In the genomic region with DNA sequence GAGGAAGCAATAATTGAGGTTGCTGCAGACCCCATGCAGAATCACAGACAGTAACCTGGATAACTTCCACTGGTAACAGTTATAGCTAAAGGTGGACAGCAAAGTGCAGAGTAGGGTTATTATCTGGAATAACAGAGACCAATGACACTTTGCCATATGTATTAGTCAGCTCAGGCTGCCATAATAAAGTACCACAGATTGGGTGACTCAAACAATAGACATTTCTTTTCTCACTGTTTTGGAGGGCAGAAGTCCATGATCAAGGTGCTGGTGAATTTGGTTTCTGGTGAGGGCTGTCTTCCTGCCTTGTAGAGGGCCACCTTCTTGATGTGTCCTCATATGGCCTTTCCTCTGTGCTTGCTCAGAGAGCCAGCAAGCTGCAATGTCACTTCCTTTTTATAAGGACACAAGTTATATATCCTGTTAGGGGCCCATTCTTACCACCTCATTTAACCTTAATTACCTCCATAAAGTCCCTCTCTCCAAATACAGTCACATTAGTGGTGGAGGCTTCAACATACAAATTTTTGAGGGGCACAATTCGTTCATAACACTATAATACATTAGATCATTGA, we compare ENCODE assay signal across 22 cellular contexts.
"Had no signal": no experiment of that assay in that cellular context is flagged by ENCODE, and none has a peak within 500 bp of the region (broad histone marks: within the 10 kb centered on the region; RNA-seq: fewer than 3 reads in every experiment).

No MANE protein-coding gene starts in this region.

- H3K27ac Mint-ChIP-seq: activated naive CD8-positive, alpha-beta T cell treated with anti-CD3 and anti-CD28 coated beads, Interleukin-2, amount 10 ng/mL, durations not matched to agents 7 days and 5 days; natural killer cell treated with Interleukin-12 subunit alpha and Interleukin-12 subunit beta and Interleukin-15 and Interleukin-18, amount 100 ng/mL, for 72 hours had no signal

- DNase-seq: activated CD4-positive, alpha-beta T cell treated with anti-CD3 and anti-CD28 coated beads for 1 hour; activated CD4-positive, alpha-beta T cell treated with anti-CD3 and anti-CD28 coated beads, Interleukin-2, amount 50 U/mL, for 4 hours; activated naive CD4-positive, alpha-beta T cell; activated naive CD8-positive, alpha-beta T cell treated with anti-CD3 and anti-CD28 coated beads, Interleukin-2, amount 10 ng/mL, durations not matched to agents 7 days and 5 days; activated T-cell treated with anti-CD3 and anti-CD28 coated beads for 4 hours; anterior cingulate cortex; dorsolateral prefrontal cortex; kidney glomerular epithelial cell; nucleus accumbens; right cardiac atrium; stimulated activated CD4-positive, alpha-beta T cell treated with anti-CD3 and anti-CD28 coated beads, Interleukin-15, amount 100 ng/mL, for 24 hours; stimulated activated CD4-positive, alpha-beta T cell treated with anti-CD3 and anti-CD28 coated beads, Interleukin-4, amount 100 ng/mL, for 24 hours; stimulated activated naive CD4-positive, alpha-beta T cell treated with Interleukin-2 at 50 U/mL for 16 hours; substantia nigra; T-helper 9 cell; uterus had no signal

- ATAC-seq: esophagus mucosa; natural killer cell treated with Interleukin-12 subunit alpha and Interleukin-12 subunit beta and Interleukin-15 and Interleukin-18, amount 100 ng/mL, for 72 hours; right cardiac atrium had no signal

- H3K27me3 ChIP-seq: cardiac muscle cell, dorsolateral prefrontal cortex, tibial nerve, uterus had no signal

- H3K4me3 ChIP-seq: cardiac muscle cell, dorsolateral prefrontal cortex, skin epidermis, tibial nerve, uterus had no signal

- H3K36me3 ChIP-seq: cardiac muscle cell, tibial nerve, uterus had no signal

- H3K36me3 Mint-ChIP-seq: activated naive CD8-positive, alpha-beta T cell treated with anti-CD3 and anti-CD28 coated beads, Interleukin-2, amount 10 ng/mL, durations not matched to agents 7 days and 5 days; natural killer cell treated with Interleukin-12 subunit alpha and Interleukin-12 subunit beta and Interleukin-15 and Interleukin-18, amount 100 ng/mL, for 72 hours had no signal

- H3K9me3 Mint-ChIP-seq: activated naive CD8-positive, alpha-beta T cell treated with anti-CD3 and anti-CD28 coated beads, Interleukin-2, amount 10 ng/mL, durations not matched to agents 7 days and 5 days had no signal

- H3K4me3 Mint-ChIP-seq: activated naive CD8-positive, alpha-beta T cell treated with anti-CD3 and anti-CD28 coated beads, Interleukin-2, amount 10 ng/mL, durations not matched to agents 7 days and 5 days; natural killer cell treated with Interleukin-12 subunit alpha and Interleukin-12 subunit beta and Interleukin-15 and Interleukin-18, amount 100 ng/mL, for 72 hours had no signal

- H3K9me3 ChIP-seq: tibial nerve, uterus had no signal

- H3K27me3 Mint-ChIP-seq: activated naive CD8-positive, alpha-beta T cell treated with anti-CD3 and anti-CD28 coated beads, Interleukin-2, amount 10 ng/mL, durations not matched to agents 7 days and 5 days; natural killer cell treated with Interleukin-12 subunit alpha and Interleukin-12 subunit beta and Interleukin-15 and Interleukin-18, amount 100 ng/mL, for 72 hours had no signal

- H3K4me1 ChIP-seq: tibial nerve, uterus had no signal

- H3K27ac ChIP-seq: cardiac muscle cell, dorsolateral prefrontal cortex, skin epidermis, tibial nerve, uterus, VCaP had no signal

- H3K4me1 Mint-ChIP-seq: activated naive CD8-positive, alpha-beta T cell treated with anti-CD3 and anti-CD28 coated beads, Interleukin-2, amount 10 ng/mL, durations not matched to agents 7 days and 5 days had no signal
